Comparison of ENCODE assay signal across 31 cellular contexts in genomic region chr2:6368271-6368670, GRCh38.
DNase-seq lines count a peak whose midpoint lies in the region; ATAC-seq and TF ChIP-seq lines count a peak whose summit lies in the region.
"Had no signal": no experiment of that assay in that cellular context is flagged by ENCODE, and none has a peak within 500 bp of the region (broad histone marks: within the 10 kb centered on the region; RNA-seq: fewer than 3 reads in every experiment).

No MANE protein-coding gene starts in this region.

- CTCF ChIA-PET in AG04449 (lab: Yijun Ruan, JAX), result interaction anchor here (1.9 kb wide), 1 partner anchor 15 kb away, joined by 6 read pairs; no protein-coding TSS in a partner anchor

- H3K4me1 Mint-ChIP-seq in mesothelial cell of epicardium, result peaks cover 23% of the 10 kb centered on the region
- no peaks in the 10 kb centered on the region for H3K4me1 Mint-ChIP-seq in stimulated activated memory B cell treated with anti-CD40 and anti-IgM and Interleukin-4, amounts not matched to agents 10 μg/mL and 1 μg/mL and 100 μg/mL, for 72 hours
- H3K4me1 Mint-ChIP-seq: activated naive CD8-positive, alpha-beta T cell treated with anti-CD3 and anti-CD28 coated beads, Interleukin-2, amount 10 ng/mL, durations not matched to agents 7 days and 5 days; B cell; H9; naive B cell; T-helper 17 cell had no signal

- peak overlapping the region; percentile 20; the same call in 1 of the 2 replicates for H2AFZ ChIP-seq in Karpas-422 (ENCODE audit: low read length)

- no peak for ATAC-seq in stimulated activated memory B cell treated with anti-CD40 and anti-IgM and Interleukin-4, amounts not matched to agents 10 μg/mL and 1 μg/mL and 100 μg/mL, for 72 hours
- ATAC-seq: CD8-positive, alpha-beta T cell; Panc1; sciatic nerve; T-helper 17 cell had no signal

- H3K9me2 ChIP-seq in Karpas-422 (replicated peaks; ENCODE audit: insufficient read depth, low read length), result no peaks in the 10 kb centered on the region

- H3K36me3 Mint-ChIP-seq in mesothelial cell of epicardium, result no peaks in the 10 kb centered on the region
- H3K36me3 Mint-ChIP-seq in stimulated activated memory B cell treated with anti-CD40 and anti-IgM and Interleukin-4, amounts not matched to agents 10 μg/mL and 1 μg/mL and 100 μg/mL, for 72 hours, result no peaks in the 10 kb centered on the region
- H3K36me3 Mint-ChIP-seq: activated naive CD8-positive, alpha-beta T cell treated with anti-CD3 and anti-CD28 coated beads, Interleukin-2, amount 10 ng/mL, durations not matched to agents 7 days and 5 days; brain; CD8-positive, alpha-beta T cell had no signal

- H3K9me3 Mint-ChIP-seq in mesothelial cell of epicardium, result peaks cover under 1% of the 10 kb centered on the region
- H3K9me3 Mint-ChIP-seq in stimulated activated memory B cell treated with anti-CD40 and anti-IgM and Interleukin-4, amounts not matched to agents 10 μg/mL and 1 μg/mL and 100 μg/mL, for 72 hours, result no peaks in the 10 kb centered on the region
- H3K9me3 Mint-ChIP-seq: activated naive CD8-positive, alpha-beta T cell treated with anti-CD3 and anti-CD28 coated beads, Interleukin-2, amount 10 ng/mL, durations not matched to agents 7 days and 5 days; CD8-positive, alpha-beta T cell; H9 had no signal

- peak overlapping the region; percentile 1 for H3K27ac Mint-ChIP-seq in mesothelial cell of epicardium
- H3K27ac Mint-ChIP-seq in stimulated activated memory B cell treated with anti-CD40 and anti-IgM and Interleukin-4, amounts not matched to agents 10 μg/mL and 1 μg/mL and 100 μg/mL, for 72 hours, result no peak overlapping the region
- H3K27ac Mint-ChIP-seq: activated naive CD8-positive, alpha-beta T cell treated with anti-CD3 and anti-CD28 coated beads, Interleukin-2, amount 10 ng/mL, durations not matched to agents 7 days and 5 days; B cell; brain; CD8-positive, alpha-beta T cell; H9; progenitor cell of endocrine pancreas; T-helper 17 cell had no signal

- no peak overlapping the region for H3K27ac ChIP-seq in Karpas-422 (ENCODE audit: low read length)
- H3K27ac ChIP-seq: KMS-11, left ventricle myocardium inferior, neutrophil, suprapubic skin had no signal

- POLR2A ChIA-PET in AG04449 (lab: Yijun Ruan, JAX), result no interaction called here

- H3K4me3 Mint-ChIP-seq in mesothelial cell of epicardium, result no peak overlapping the region
- no peak overlapping the region for H3K4me3 Mint-ChIP-seq in stimulated activated memory B cell treated with anti-CD40 and anti-IgM and Interleukin-4, amounts not matched to agents 10 μg/mL and 1 μg/mL and 100 μg/mL, for 72 hours
- H3K4me3 Mint-ChIP-seq: activated naive CD8-positive, alpha-beta T cell treated with anti-CD3 and anti-CD28 coated beads, Interleukin-2, amount 10 ng/mL, durations not matched to agents 7 days and 5 days; B cell; brain; CD8-positive, alpha-beta T cell; H9; naive B cell; T-helper 17 cell had no signal

- no peaks in the 10 kb centered on the region for H3K27me3 Mint-ChIP-seq in mesothelial cell of epicardium (ENCODE audit: low read depth)
- no peaks in the 10 kb centered on the region for H3K27me3 Mint-ChIP-seq in stimulated activated memory B cell treated with anti-CD40 and anti-IgM and Interleukin-4, amounts not matched to agents 10 μg/mL and 1 μg/mL and 100 μg/mL, for 72 hours
- H3K27me3 Mint-ChIP-seq: activated naive CD8-positive, alpha-beta T cell treated with anti-CD3 and anti-CD28 coated beads, Interleukin-2, amount 10 ng/mL, durations not matched to agents 7 days and 5 days; brain; progenitor cell of endocrine pancreas; T-helper 17 cell had no signal

- no peaks in the 10 kb centered on the region for H3K36me3 ChIP-seq in Karpas-422 (ENCODE audit: insufficient read depth, low read length)
- H3K36me3 ChIP-seq: left ventricle myocardium inferior, neutrophil, suprapubic skin had no signal

- TF ChIP-seq CTCF in AG04449 (IDR thresholded peaks at IDR 0.05; ENCODE audit: insufficient read depth, low read length, missing control alignments) (no peak), choroid plexus epithelial cell (conservative IDR thresholded peaks at IDR 0.05; ENCODE audit: low read depth, low read length) (no peak), mesothelial cell of epicardium (IDR thresholded peaks at IDR 0.05; ENCODE audit: unreplicated experiment) (no peak)

- H3K4me2 ChIP-seq in Karpas-422 (ENCODE audit: low read depth, low read length, poor library complexity, severe bottlenecking), result no peak overlapping the region
- H3K4me2 ChIP-seq: KMS-11 had no signal

- no peaks in the 10 kb centered on the region for H3K27me3 ChIP-seq in Karpas-422 (ENCODE audit: low read length)
- H3K27me3 ChIP-seq: neutrophil, suprapubic skin had no signal

- no peaks in the 10 kb centered on the region for H3K4me1 ChIP-seq in Karpas-422 (ENCODE audit: low read length)
- H3K4me1 ChIP-seq: left ventricle myocardium inferior, suprapubic skin had no signal

- no peaks in the 10 kb centered on the region for H4K20me1 ChIP-seq in Karpas-422 (ENCODE audit: insufficient read depth, low read depth, low read length)

- no peaks in the 10 kb centered on the region for H3K79me2 ChIP-seq in Karpas-422 (ENCODE audit: low read length)

- peak; percentile 41 for DNase-seq in AG04449 (ENCODE audit: low read depth, low spot score)
- DNase-seq in Karpas-422, result no peak
- peak; percentile 65 for DNase-seq in choroid plexus epithelial cell (ENCODE audit: low read depth)
- no peak for DNase-seq in mesothelial cell of epicardium (ENCODE audit: low spot score in 2 of 2, unreplicated experiment in 2 of 2)
- no peak for DNase-seq in cerebellar cortex (ENCODE audit: low spot score)
- DNase-seq in NCI-H2196 (lab: John Stamatoyannopoulos, UW; ENCODE audit: unreplicated experiment), result no peak
- DNase-seq in NCI-H1092 treated with DMSO at 0.1 percent for 48 hours (lab: John Stamatoyannopoulos, UW), result no peak
- DNase-seq: activated CD4-positive, alpha-beta T cell treated with anti-CD3 and anti-CD28 coated beads, Interleukin-2, amount 50 U/mL, for 48 hours; activated CD4-positive, CD25-positive, alpha-beta regulatory T cell; activated gamma-delta T cell treated with Interleukin-2 at 50 U/mL for 16 hours; activated naive CD8-positive, alpha-beta T cell treated with anti-CD3 and anti-CD28 coated beads, Interleukin-2, amount 10 ng/mL, durations not matched to agents 7 days and 5 days; activated T-cell treated with anti-CD3 and anti-CD28 coated beads, Interleukin-2, amount 50 U/mL, for 48 hours; CD8-positive, alpha-beta T cell; H9; left ventricle myocardium inferior; naive B cell; NCI-H1417 treated with DMSO at 0.1 percent for 48 hours; NCI-H446; NCI-H748 treated with DMSO at 0.1 percent for 48 hours; SHP77; stimulated activated CD4-positive, alpha-beta T cell treated with anti-CD3 and anti-CD28 coated beads, Interleukin-4, amount 100 ng/mL, for 24 hours; T-helper 17 cell had no signal

- H3K4me3 ChIP-seq in AG04449 (ENCODE audit: low read depth, low read length), result no peak overlapping the region
- no peak overlapping the region for H3K4me3 ChIP-seq in Karpas-422 (ENCODE audit: low read length)
- no peak overlapping the region for H3K4me3 ChIP-seq in choroid plexus epithelial cell (ENCODE audit: low read depth, low read length)
- H3K4me3 ChIP-seq: left ventricle myocardium inferior, suprapubic skin had no signal

- H3K9me3 ChIP-seq in Karpas-422 (ENCODE audit: low read length), result no peaks in the 10 kb centered on the region
- H3K9me3 ChIP-seq: left ventricle myocardium inferior, neutrophil, suprapubic skin had no signal

- H3K9ac ChIP-seq in Karpas-422 (ENCODE audit: low read length), result no peak overlapping the region
- H3K9ac ChIP-seq: KMS-11 had no signal

Comparison
In these comparisons a context has a peak if more than half of its experiments do, and no peak if none do; other contexts are left out.
1. DNase-seq: peak in AG04449 (single experiment) and choroid plexus epithelial cell (single experiment); none in Karpas-422 (single experiment), mesothelial cell of epicardium (0 of 2), cerebellar cortex (single experiment), NCI-H2196 (single experiment) and NCI-H1092 treated with DMSO at 0.1 percent for 48 hours (single experiment).